In genomic region chr14:101963052-101963451, GRCh38 we compare ENCODE assay signal across 16 cellular contexts. TPM values are rescaled to one million over a fixed set of nuclear protein-coding genes. Genes with fewer than 3 reads are reported as not detected.
DNase-seq lines count a peak whose midpoint lies in the region; TF ChIP-seq lines count a peak whose summit lies in the region.
"Had no signal": no experiment of that assay in that cellular context is flagged by ENCODE, and none has a peak within 500 bp of the region (broad histone marks: within the 10 kb centered on the region; RNA-seq: fewer than 3 reads in every experiment).

No MANE protein-coding gene starts in this region.

- H4K8ac ChIP-seq in mesenchymal stem cell (ENCODE audit: low read length) = no peak overlapping the region

- no peak overlapping the region for H3K14ac ChIP-seq in mesenchymal stem cell (ENCODE audit: low read length in 2 of 2)

- H3K79me2 ChIP-seq in hepatocyte = peaks cover 36% of the 10 kb centered on the region

- peaks cover 57% of the 10 kb centered on the region for H3K4me1 Mint-ChIP-seq in brain

- H3K27ac ChIP-seq in mesenchymal stem cell (ENCODE audit: low read length, poor library complexity, severe bottlenecking) = peak overlapping the region; percentile 86
- no peak overlapping the region for H3K27ac ChIP-seq in hepatocyte
- H3K27ac ChIP-seq: left lung, pancreas had no signal

- H2AFZ ChIP-seq in mesenchymal stem cell (ENCODE audit: low read depth, low read length) = no peak overlapping the region
- H2AFZ ChIP-seq in hepatocyte = no peak overlapping the region

- no peak overlapping the region for H3K23ac ChIP-seq in mesenchymal stem cell (ENCODE audit: low read length in 2 of 2)

- peaks cover 23% of the 10 kb centered on the region for H4K20me1 ChIP-seq in hepatocyte (ENCODE audit: insufficient read depth, poor library complexity, severe bottlenecking)

- peaks cover 6% of the 10 kb centered on the region for H3K36me3 Mint-ChIP-seq in brain

- peak overlapping the region in 3 of 5 experiments; percentile 43 to 93 (median 93) for H3K27ac Mint-ChIP-seq in brain
- H3K27ac Mint-ChIP-seq: H9 had no signal

- peaks cover 19% of the 10 kb centered on the region for H3K4me1 ChIP-seq in mesenchymal stem cell (ENCODE audit: control insufficient read depth, insufficient read depth, low read depth, low read length)
- peaks cover 9% of the 10 kb centered on the region for H3K4me1 ChIP-seq in hepatocyte (ENCODE audit: insufficient read depth)

- no peak overlapping the region for H3K4me2 ChIP-seq in mesenchymal stem cell (ENCODE audit: low read length, poor library complexity, severe bottlenecking)
- no peak overlapping the region for H3K4me2 ChIP-seq in hepatocyte

- 74% methylated on average over 3 of the region's 5 CpGs for WGBS in mesenchymal stem cell
- 87% methylated on average over 5 of the region's 5 CpGs for WGBS in hepatocyte (ENCODE audit: low lambda C conversion rate, missing lambda C conversion rate)

- peak overlapping the region; percentile 9 to 12 for H2BK12ac ChIP-seq in mesenchymal stem cell (ENCODE audit: low read length in 2 of 2)

- no peaks in the 10 kb centered on the region for H3K27me3 Mint-ChIP-seq in brain

- TF ChIP-seq CTCF in brain (conservative IDR thresholded peaks at IDR 0.05) (no peak), hepatocyte (IDR thresholded peaks at IDR 0.05; ENCODE audit: poor library complexity) (no peak)

- H3K79me1 ChIP-seq in mesenchymal stem cell (replicated peaks; ENCODE audit: low read length, poor library complexity, severe bottlenecking) = peaks cover 9% of the 10 kb centered on the region

- peak overlapping the region; percentile 78 for H3K9ac ChIP-seq in mesenchymal stem cell (ENCODE audit: low read length)

- no peaks in the 10 kb centered on the region for H3K27me3 ChIP-seq in mesenchymal stem cell (ENCODE audit: control insufficient read depth in 1 of 2, insufficient read depth in 1 of 2, low read length in 2 of 2)
- no peaks in the 10 kb centered on the region for H3K27me3 ChIP-seq in hepatocyte
- H3K27me3 ChIP-seq: left lung, pancreas had no signal

- no peaks in the 10 kb centered on the region for H3K9me3 Mint-ChIP-seq in brain
- H3K9me3 Mint-ChIP-seq: CD8-positive, alpha-beta memory T cell; H9 had no signal

- H3K9me2 ChIP-seq in hepatocyte (replicated peaks; ENCODE audit: insufficient read depth) = no peaks in the 10 kb centered on the region

- peak overlapping the region; percentile 69 for H2AK5ac ChIP-seq in mesenchymal stem cell (ENCODE audit: low read length, severe bottlenecking)

- no peaks in the 10 kb centered on the region for H3K9me3 ChIP-seq in mesenchymal stem cell (ENCODE audit: control insufficient read depth, low read length)
- H3K9me3 ChIP-seq in hepatocyte (ENCODE audit: low read depth) = no peaks in the 10 kb centered on the region
- H3K9me3 ChIP-seq: left lung, pancreas had no signal

- H4K91ac ChIP-seq in mesenchymal stem cell (ENCODE audit: low read length) = no peak overlapping the region

- peak overlapping the region; percentile 16 to 77 for H3K18ac ChIP-seq in mesenchymal stem cell (ENCODE audit: low read depth in 1 of 2, low read length in 2 of 2)

- H3K4me3 ChIP-seq in mesenchymal stem cell (ENCODE audit: insufficient read depth in 1 of 2, low read depth in 1 of 2, low read length in 2 of 2) = peak overlapping the region in 1 of 2 experiments; percentile 49
- no peak overlapping the region for H3K4me3 ChIP-seq in hepatocyte
- H3K4me3 ChIP-seq: left lung, pancreas had no signal

- H2BK5ac ChIP-seq in mesenchymal stem cell (ENCODE audit: low read depth, low read length, poor library complexity, severe bottlenecking) = peak overlapping the region; percentile 71

- peaks cover 1 to 5% of the 10 kb centered on the region in 2 experiments for H3K36me3 ChIP-seq in mesenchymal stem cell (ENCODE audit: control insufficient read depth in 1 of 2, insufficient read depth in 2 of 2, low read depth in 1 of 2, low read length in 2 of 2)
- no peaks in the 10 kb centered on the region for H3K36me3 ChIP-seq in hepatocyte (replicated peaks; ENCODE audit: insufficient read depth, low read depth)
- H3K36me3 ChIP-seq: left lung, pancreas had no signal

- H3K4ac ChIP-seq in mesenchymal stem cell (ENCODE audit: low read depth in 1 of 2, low read length in 2 of 2) = peak overlapping the region in 1 of 2 experiments; percentile 17

- H2BK120ac ChIP-seq in mesenchymal stem cell (ENCODE audit: low read depth, low read length) = no peak overlapping the region

- H3K4me3 Mint-ChIP-seq in brain = peak overlapping the region in 4 of 5 experiments; percentile 56 to 60 (median 58)

- no peak overlapping the region for H2BK15ac ChIP-seq in mesenchymal stem cell (ENCODE audit: low read depth, poor library complexity, severe bottlenecking)

- peak; percentile 57 for DNase-seq in NCI-H82 (lab: John Stamatoyannopoulos, UW)
- DNase-seq in NCI-H82 treated with DMSO at 0.1 percent for 48 hours (lab: John Stamatoyannopoulos, UW; ENCODE audit: unreplicated experiment) = no peak
- no peak for DNase-seq in mesenchymal stem cell
- DNase-seq in NCI-H187 treated with DMSO at 0.1 percent for 48 hours (lab: John Stamatoyannopoulos, UW) = no peak
- DNase-seq in iPS-NIHi11 (ENCODE audit: low spot score) = no peak
- DNase-seq in stimulated activated CD4-positive, alpha-beta T cell treated with anti-CD3 and anti-CD28 coated beads, Interleukin-4, amount 100 ng/mL, for 4 hours = no peak
- DNase-seq in hepatocyte (ENCODE audit: low spot score) = no peak
- DNase-seq: activated CD4-positive, alpha-beta T cell treated with anti-CD3 and anti-CD28 coated beads for 1 hour; activated effector memory CD4-positive, alpha-beta T cell treated with anti-CD3 and anti-CD28 coated beads, Interleukin-2, amount 50 U/mL, for 16 hours; CD8-positive, alpha-beta memory T cell; DND-41; H9; stimulated activated CD4-positive, alpha-beta T cell treated with anti-CD3 and anti-CD28 coated beads, Interleukin-2, amount 100 ng/mL, for 48 hours had no signal

RNA-seq across cellular contexts. Expression of gene DYNC1H1, which starts 1.3 kb away (rescaled TPM):
- polyA plus RNA-seq in brain (ENCODE audit: insufficient read depth, low read depth, low replicate concordance) (625 TPM), hepatocyte (141 and 164 TPM in 2 replicates)
- polyA plus RNA-seq in mesenchymal stem cell (2013, experiment 1 of 2) = 97.7 TPM
- polyA plus RNA-seq in mesenchymal stem cell (2013, experiment 2 of 2) = 90.8 TPM
- 342 and 405 TPM in 2 replicates for total RNA-seq in hepatocyte
